Comparison of ENCODE assay signal across 20 cellular contexts in the genomic region with DNA sequence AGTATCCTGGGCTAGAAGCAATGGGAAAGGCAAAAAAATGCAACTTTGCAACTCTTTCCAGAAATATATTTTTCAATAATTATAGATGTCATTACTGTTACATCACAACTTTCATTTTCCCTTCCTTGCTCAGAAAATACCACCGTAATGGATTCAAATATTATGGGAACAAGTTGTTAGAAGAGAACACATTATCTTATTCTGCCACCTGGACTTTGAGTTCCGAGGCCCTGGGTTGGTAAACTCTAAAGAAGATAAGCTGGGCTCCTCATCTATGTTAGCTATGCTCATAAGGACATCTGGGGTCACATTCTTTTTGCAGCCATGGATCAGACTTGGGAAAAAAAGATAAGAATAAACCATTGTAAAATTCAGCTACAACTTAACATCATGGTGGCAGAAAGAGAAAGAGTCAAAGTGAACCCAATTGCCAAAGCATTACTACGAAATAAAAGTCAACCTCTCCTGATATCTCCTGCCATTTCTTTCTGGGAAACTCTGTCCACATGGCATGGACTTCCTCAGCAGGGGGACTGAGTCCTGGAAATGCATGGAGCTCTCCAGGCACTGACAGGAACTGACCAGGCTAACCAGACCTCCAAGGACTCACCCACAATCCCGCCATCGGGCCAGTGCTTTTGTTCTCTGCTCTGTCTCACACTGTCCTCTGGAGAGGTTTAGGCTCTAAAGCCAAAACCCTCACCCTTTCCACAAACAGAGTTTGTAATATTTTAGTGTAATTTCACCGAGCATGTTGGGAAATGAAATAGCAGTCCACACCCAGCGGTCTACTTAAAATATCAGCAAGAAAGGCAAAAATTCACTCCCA.
"Had no signal": no experiment of that assay in that cellular context is flagged by ENCODE, and none has a peak within 500 bp of the region (broad histone marks: within the 10 kb centered on the region; RNA-seq: fewer than 3 reads in every experiment).

No MANE protein-coding gene starts in this region.

- ATAC-seq: gastrocnemius medialis; heart right ventricle; left lobe of liver; mucosa of descending colon; naive thymus-derived CD8-positive, alpha-beta T cell had no signal

- DNase-seq: colonic mucosa; dermis blood vessel endothelial cell; gastrocnemius medialis; heart right ventricle; islet precursor cell; mammary epithelial cell; mucosa of descending colon; naive thymus-derived CD8-positive, alpha-beta T cell; ovary; sigmoid colon; stimulated activated CD4-positive, alpha-beta T cell treated with anti-CD3 and anti-CD28 coated beads, Interleukin-12 subunit alpha, Interleukin-12 subunit beta, amount 100 ng/mL, for 4 hours; stimulated activated CD4-positive, alpha-beta T cell treated with anti-CD3 and anti-CD28 coated beads, Interleukin-2, amount 100 ng/mL, for 48 hours; stimulated activated naive CD4-positive, alpha-beta T cell treated with Interleukin-2 at 50 U/mL for 16 hours; thyroid gland; uterus had no signal

- H3K27me3 ChIP-seq: colonic mucosa, gastrocnemius medialis, ovary, sigmoid colon, suprapubic skin, thyroid gland, uterus had no signal

- H3K4me3 Mint-ChIP-seq: naive thymus-derived CD8-positive, alpha-beta T cell; type B pancreatic cell had no signal

- H3K9me3 ChIP-seq: colonic mucosa, gastrocnemius medialis, heart right ventricle, mucosa of descending colon, ovary, sigmoid colon, suprapubic skin, thyroid gland, uterus had no signal

- FAIRE-seq: endothelial cell of umbilical vein had no signal

- H3K4me3 ChIP-seq: colonic mucosa, gastrocnemius medialis, heart right ventricle, mucosa of descending colon, ovary, sigmoid colon, skin epidermis, suprapubic skin, thyroid gland, uterus had no signal

- H3K4me1 ChIP-seq: colonic mucosa, gastrocnemius medialis, heart right ventricle, sigmoid colon, suprapubic skin, thyroid gland, uterus had no signal

- H3K27ac ChIP-seq: colonic mucosa, gastrocnemius medialis, heart right ventricle, ovary, sigmoid colon, suprapubic skin, thyroid gland, uterus had no signal

- H3K36me3 ChIP-seq: colonic mucosa, gastrocnemius medialis, heart right ventricle, ovary, sigmoid colon, suprapubic skin, thyroid gland, uterus had no signal

- H3K36me3 Mint-ChIP-seq: type B pancreatic cell had no signal

- H3K9me3 Mint-ChIP-seq: type B pancreatic cell had no signal

- H3K27ac Mint-ChIP-seq: naive thymus-derived CD8-positive, alpha-beta T cell; type B pancreatic cell had no signal
